Comparison of ENCODE assay signal across 10 cellular contexts in genomic region chr6:444653-445275, GRCh38. TPM values are rescaled to one million over a fixed set of nuclear protein-coding genes. Genes with fewer than 3 reads are reported as not detected.
A peak's percentile ranks its signal among the peaks of the same experiment; 100 is the strongest.
DNase-seq lines count a peak whose midpoint lies in the region; ATAC-seq, FAIRE-seq and TF ChIP-seq lines count a peak whose summit lies in the region.
"Had no signal": no experiment of that assay in that cellular context is flagged by ENCODE, and none has a peak within 500 bp of the region (broad histone marks: within the 10 kb centered on the region; RNA-seq: fewer than 3 reads in every experiment).

No MANE protein-coding gene starts in this region.

- TF ChIP-seq EP300 in HepG2 (IDR thresholded peaks at IDR 0.05; ENCODE audit: low read depth in 2 of 2, low read length in 2 of 2) (no peak), HepG2 (CRISPR knock-in tag; IDR thresholded peaks at IDR 0.05; ENCODE audit: borderline replicate concordance) (no peak), H1 (IDR thresholded peaks at IDR 0.05; ENCODE audit: borderline replicate concordance in 1 of 2, low read depth in 2 of 2, low read length in 2 of 2) (no peak)

- H3K79me1 ChIP-seq in H1 (ENCODE audit: low read depth, low read length), result no peaks in the 10 kb centered on the region
- no peaks in the 10 kb centered on the region for H3K79me1 ChIP-seq in mesendoderm (ENCODE audit: low read length)

- H3K4me2 ChIP-seq in HepG2 (ENCODE audit: low read depth, low read length) (no peak overlapping the region), H1 (ENCODE audit: insufficient read depth in 1 of 2, low read depth in 2 of 2, low read length in 2 of 2) (no peak overlapping the region), mesendoderm (ENCODE audit: low read length) (no peak overlapping the region)

- no peak overlapping the region for H3K23ac ChIP-seq in H1 (ENCODE audit: insufficient read length)
- no peak overlapping the region for H3K23ac ChIP-seq in mesendoderm (ENCODE audit: low read length)

- H3K4me1 ChIP-seq in HepG2 (ENCODE audit: insufficient read depth, low read length) (no peaks in the 10 kb centered on the region), right lobe of liver (no peaks in the 10 kb centered on the region), H1 (replicated peaks in 1 of 4; ENCODE audit: control insufficient read depth in 3 of 4, insufficient read depth in 4 of 4, low read length in 3 of 4) (peaks cover 0 to 3% (median 0%) of the 10 kb centered on the region in 4 experiments; a peak in 1 of 7 replicates), mesendoderm (ENCODE audit: control insufficient read depth, low read depth, low read length) (no peaks in the 10 kb centered on the region)

- H3K4me3 ChIP-seq in HepG2 (replicated peaks in 1 of 3; ENCODE audit: insufficient read depth in 1 of 3, low read depth in 2 of 3, low read length in 3 of 3), result no peak overlapping the region
- H3K4me3 ChIP-seq in right lobe of liver, result no peak overlapping the region
- no peak overlapping the region for H3K4me3 ChIP-seq in H1 (ENCODE audit: extremely low read depth in 1 of 4, insufficient read depth in 2 of 4, low read depth in 3 of 4, low read length in 4 of 4)
- no peak overlapping the region for H3K4me3 ChIP-seq in mesendoderm (ENCODE audit: low read length)

- H3K9ac ChIP-seq in HepG2 (ENCODE audit: insufficient read depth, low read depth, low read length) (no peak overlapping the region), H1 (replicated peaks in 1 of 4; ENCODE audit: extremely low read depth in 1 of 4, low read depth in 3 of 4, low read length in 3 of 4) (no peak overlapping the region), mesendoderm (ENCODE audit: low read length) (no peak overlapping the region)

- CTCF ChIA-PET in HepG2 (lab: Yijun Ruan, JAX; ENCODE audit: low intra/inter-chr PET ratio, low total read pairs) (no interaction called here), H1 (lab: Charles Lee; ENCODE audit: partially characterized antibody) (interaction anchor here (1.4 kb wide), 1 partner anchor 33 kb away, joined by 4 read pairs; no protein-coding TSS in a partner anchor)

- H2BK15ac ChIP-seq in H1 (ENCODE audit: low read length), result no peak overlapping the region
- H2BK15ac ChIP-seq in mesendoderm (replicated peaks; ENCODE audit: low read depth), result no peak overlapping the region

- TF ChIP-seq POLR2A in HepG2 (IDR thresholded peaks at IDR 0.05; ENCODE audit: insufficient read depth in 1 of 2, low read depth in 2 of 2, low read length in 2 of 2) (no peak), right lobe of liver (IDR thresholded peaks at IDR 0.05) (no peak), H1 (IDR thresholded peaks at IDR 0.05; ENCODE audit: control extremely low read depth in 1 of 2, low read depth in 2 of 2, low read length in 2 of 2) (no peak)

- H3K23me2 ChIP-seq in H1 (ENCODE audit: low read depth, low read length), result peaks cover 6% of the 10 kb centered on the region; the same call in 1 of the 2 replicates

- TF ChIP-seq CTCF in HepG2 (CRISPR knock-in tag; IDR thresholded peaks at IDR 0.05) (no peak), right lobe of liver (IDR thresholded peaks at IDR 0.05) (no peak), H1 (IDR thresholded peaks at IDR 0.05; ENCODE audit: control extremely low read depth in 1 of 3, insufficient read depth in 1 of 3, low read depth in 1 of 3, low read length in 3 of 3) (no peak), GM13977 (IDR thresholded peaks at IDR 0.05; ENCODE audit: extremely low read depth, insufficient read depth, missing control alignments) (no peak)

- H3K14ac ChIP-seq in H1 (ENCODE audit: insufficient read length), result no peak overlapping the region

- peaks cover 0 to 3% of the 10 kb centered on the region in 2 donors for H3K9me3 Mint-ChIP-seq in stimulated activated naive CD8-positive, alpha-beta T cell treated with anti-CD3 and anti-CD28 coated beads, Interleukin-15, amount 100 ng/mL, for 72 hours

- BruUV-seq in HepG2 (replicated peaks; lab: Mats Ljungman, UMichigan), result no TSS peak

- H4K8ac ChIP-seq in H1 (ENCODE audit: extremely low read depth, insufficient read depth, low read length) (peak overlapping the region; percentile 71; the same call in 1 of the 2 replicates), mesendoderm (ENCODE audit: low read depth, low read length) (no peak overlapping the region)

- H3K9me3 ChIP-seq in HepG2 (ENCODE audit: low read length), result no peaks in the 10 kb centered on the region
- H3K9me3 ChIP-seq in right lobe of liver, result no peaks in the 10 kb centered on the region
- peaks cover 6 to 12% of the 10 kb centered on the region in 2 experiments; a peak in 3 of 4 replicates for H3K9me3 ChIP-seq in H1 (ENCODE audit: insufficient read depth in 2 of 2, low read depth in 1 of 2, low read length in 1 of 2)

- H3K18ac ChIP-seq in H1 (ENCODE audit: extremely low read depth, low read length) (no peak overlapping the region), mesendoderm (ENCODE audit: low read length) (no peak overlapping the region)

- ATAC-seq in HepG2 (no peak), right lobe of liver (no peak), GM21825 (IDR thresholded peaks at IDR 0.05; ENCODE audit: unreplicated experiment) (no peak)
- peak; percentile 31 for ATAC-seq in stimulated activated naive CD8-positive, alpha-beta T cell treated with anti-CD3 and anti-CD28 coated beads, Interleukin-15, amount 100 ng/mL, for 72 hours

- H3K27me3 ChIP-seq in HepG2 (ENCODE audit: control insufficient read depth in 1 of 2, insufficient read depth in 2 of 2, low read length in 2 of 2) (peaks cover 6 to 74% of the 10 kb centered on the region in 2 experiments; a peak in 4 of 5 replicates), right lobe of liver (no peaks in the 10 kb centered on the region), H1 (replicated peaks in 1 of 4; ENCODE audit: control insufficient read depth in 3 of 4, extremely low read depth in 1 of 4, insufficient read depth in 3 of 4, low read length in 3 of 4) (peaks cover 0 to 1% (median 0%) of the 10 kb centered on the region in 4 experiments; a peak in 1 of 7 replicates), mesendoderm (ENCODE audit: insufficient read depth, low read length, poor library complexity) (no peaks in the 10 kb centered on the region)

- intact Hi-C loops in HepG2 (cut with micrococcal nuclease; ENCODE audit: unreplicated experiment) (no loop called here), right lobe of liver (cut with DNase I) (no loop called here)

- peaks cover 81% of the 10 kb centered on the region for H3K4me1 Mint-ChIP-seq in stimulated activated naive CD8-positive, alpha-beta T cell treated with anti-CD3 and anti-CD28 coated beads, Interleukin-15, amount 100 ng/mL, for 72 hours
- H3K4me1 Mint-ChIP-seq: mesothelial cell of epicardium had no signal

- H3K27me3 Mint-ChIP-seq in stimulated activated naive CD8-positive, alpha-beta T cell treated with anti-CD3 and anti-CD28 coated beads, Interleukin-15, amount 100 ng/mL, for 72 hours, result no peaks in the 10 kb centered on the region

- 44% methylated on average over 18 of the region's 18 CpGs for WGBS in HepG2 (ENCODE audit: low lambda C conversion rate)
- WGBS in right lobe of liver (ENCODE audit: insufficient coverage, low coverage, low lambda C conversion rate, missing lambda C conversion rate), result 82% methylated on average over 3 of the region's 18 CpGs
- WGBS in H1 (ENCODE audit: extremely low coverage in 1 of 2, insufficient coverage in 1 of 2, insufficient read length in 1 of 2, insufficient replicate concordance in 2 of 2, low coverage in 1 of 2, low lambda C conversion rate in 2 of 2, missing lambda C conversion rate in 1 of 2), 2 experiments, result 93% methylated on average over 17 of the region's 18 CpGs; no CpG with 5 or more reads in 1 of the 2 experiments
- no CpG with 5 or more reads among the region's 18 CpGs for WGBS in mesendoderm (ENCODE audit: extremely low coverage, insufficient coverage, low lambda C conversion rate)

- peak overlapping the region; percentile 75 to 80 for H3K4me3 Mint-ChIP-seq in stimulated activated naive CD8-positive, alpha-beta T cell treated with anti-CD3 and anti-CD28 coated beads, Interleukin-15, amount 100 ng/mL, for 72 hours
- H3K4me3 Mint-ChIP-seq: mesothelial cell of epicardium had no signal

- H3K27ac ChIP-seq in HepG2 (ENCODE audit: extremely low read length, insufficient read depth, low read length) (no peak overlapping the region), right lobe of liver (no peak overlapping the region), H1 (ENCODE audit: low read depth, low read length) (no peak overlapping the region), mesendoderm (ENCODE audit: low read depth, low read length) (no peak overlapping the region)

- DNase-seq in HepG2 (ENCODE audit: low spot score) (no peak), right lobe of liver (no peak), activated T-cell treated with anti-CD3 and anti-CD28 coated beads for 48 hours (ENCODE audit: low read depth) (peak; percentile 37), H1 (ENCODE audit: low read depth in 1 of 2, low spot score in 2 of 2) (no peak), mesendoderm (no peak), GM13977 (ENCODE audit: low spot score) (no peak)
- peak; percentile 58 to 60 for DNase-seq in stimulated activated naive CD8-positive, alpha-beta T cell treated with anti-CD3 and anti-CD28 coated beads, Interleukin-15, amount 100 ng/mL, for 72 hours
- DNase-seq: NCI-H2029 treated with DMSO at 0.1 percent for 48 hours had no signal

- H2BK120ac ChIP-seq in H1 (replicated peaks; ENCODE audit: low read depth, low read length), result no peak overlapping the region
- H2BK120ac ChIP-seq in mesendoderm (ENCODE audit: low read depth, low read length), result no peak overlapping the region

- H3K27ac Mint-ChIP-seq in stimulated activated naive CD8-positive, alpha-beta T cell treated with anti-CD3 and anti-CD28 coated beads, Interleukin-15, amount 100 ng/mL, for 72 hours, result peak overlapping the region; percentile 97 to 99
- H3K27ac Mint-ChIP-seq: mesothelial cell of epicardium had no signal

- POLR2A ChIA-PET in HepG2 (lab: Yijun Ruan, JAX) (no interaction called here), H1 (lab: Charles Lee; ENCODE audit: partially characterized antibody) (interaction anchor here (0.9 to 1.0 kb wide), 2 partner anchors 10 to 152 kb away, joined by 3 read pairs; partner anchors contain the start of gene DUSP22)

- no peaks in the 10 kb centered on the region for H3K79me2 ChIP-seq in HepG2 (ENCODE audit: insufficient read depth, low read length)
- no peaks in the 10 kb centered on the region for H3K79me2 ChIP-seq in H1 (ENCODE audit: control insufficient read depth in 1 of 2, insufficient read depth in 2 of 2, low read length in 2 of 2)
- no peaks in the 10 kb centered on the region for H3K79me2 ChIP-seq in mesendoderm (ENCODE audit: control insufficient read depth, insufficient read depth, low read length)

- no peak for FAIRE-seq in HepG2 (lab: Jason Lieb, UNC)
- no peak for FAIRE-seq in H1 (lab: Jason Lieb, UNC)

- H2BK5ac ChIP-seq in H1 (ENCODE audit: low read depth, low read length) (no peak overlapping the region), mesendoderm (ENCODE audit: low read length) (no peak overlapping the region)

- H3K4ac ChIP-seq in H1 (replicated peaks; ENCODE audit: insufficient read length, low read depth, low read length), result no peak overlapping the region
- no peak overlapping the region for H3K4ac ChIP-seq in mesendoderm (ENCODE audit: low read depth, low read length)

- H3K36me3 ChIP-seq in HepG2 (replicated peaks in 1 of 2; ENCODE audit: control insufficient read depth in 1 of 2, insufficient read depth in 2 of 2, low read length in 2 of 2) (no peaks in the 10 kb centered on the region), right lobe of liver (no peaks in the 10 kb centered on the region), H1 (ENCODE audit: control insufficient read depth in 2 of 4, insufficient read depth in 4 of 4, low read length in 3 of 4) (no peaks in the 10 kb centered on the region), mesendoderm (ENCODE audit: control insufficient read depth, insufficient read depth, low read length) (no peaks in the 10 kb centered on the region)

- H2BK20ac ChIP-seq in H1 (ENCODE audit: low read length), result no peak overlapping the region

- no peak overlapping the region for H4K91ac ChIP-seq in H1 (replicated peaks; ENCODE audit: insufficient read length, low read length)

- H2BK12ac ChIP-seq in H1 (ENCODE audit: low read depth, low read length), result no peak overlapping the region

- no peak for TF ChIP-seq RAD21 in HepG2 (CRISPR knock-in tag; IDR thresholded peaks at IDR 0.05)
- TF ChIP-seq RAD21 in H1 (IDR thresholded peaks at IDR 0.05 in 1 of 2, conservative IDR thresholded peaks at IDR 0.05 in 1 of 2; ENCODE audit: low read depth in 2 of 2, low read length in 2 of 2), result no peak

- no peak overlapping the region for H4K5ac ChIP-seq in H1 (ENCODE audit: insufficient read length, low read depth, low read length)
- H4K5ac ChIP-seq in mesendoderm (ENCODE audit: low read length), result no peak overlapping the region

- no peak overlapping the region for H3K56ac ChIP-seq in H1 (replicated peaks; ENCODE audit: insufficient read length, low read depth, low read length)
- no peak overlapping the region for H3K56ac ChIP-seq in mesendoderm (ENCODE audit: low read length)

- H2AFZ ChIP-seq in HepG2 (ENCODE audit: low read length), result no peak overlapping the region
- H2AFZ ChIP-seq in H1 (ENCODE audit: low read length), result no peak overlapping the region

- no peaks in the 10 kb centered on the region for H4K20me1 ChIP-seq in HepG2 (ENCODE audit: insufficient read depth, low read length)
- H4K20me1 ChIP-seq in H1 (replicated peaks in 1 of 2; ENCODE audit: control insufficient read depth in 1 of 2, insufficient read depth in 2 of 2, low read length in 2 of 2), result no peaks in the 10 kb centered on the region

- H2AK5ac ChIP-seq in H1 (ENCODE audit: low read depth, low read length), result no peak overlapping the region
- no peak overlapping the region for H2AK5ac ChIP-seq in mesendoderm (ENCODE audit: low read length)

- in situ Hi-C loops in HepG2 (cut with HindIII; ENCODE audit: extremely low pct_ligation_motif_present, low pct_unique_long_range_greater_than_20kb), result no loop called here
- in situ Hi-C loops in GM13977 (cut with MboI; ENCODE audit: low pct_unique_long_range_greater_than_20kb, low sequenced_read_pairs, unreplicated experiment), result no loop called here

RNA-seq across cellular contexts. Expression of gene IRF4, which starts 53.2 kb away (rescaled TPM):
- total RNA-seq in HepG2 (2016; rRNA removed; fragmentation: Illumina TruSeq; extraction: Trizol) (0.07 and 0.09 TPM in 2 replicates), right lobe of liver (1 to 10 TPM in 4 of 6 experiments, under 1 TPM in 2; 0.24 to 5.0 (median 1.6) TPM)
- total RNA-seq in HepG2 (2016; cell fraction: cytosol; rRNA removed; fragmentation: Illumina TruSeq; extraction: Trizol; ENCODE audit: low read depth), result not detected in 2 replicates
- total RNA-seq in HepG2 (2016; cell fraction: insoluble cytoplasmic fraction; rRNA removed; fragmentation: Illumina TruSeq; extraction: Trizol), result 0.06 and 0.13 TPM in 2 replicates
- 0.19 and 0.21 TPM in 2 replicates for total RNA-seq in HepG2 (2016; cell fraction: membrane; rRNA removed; fragmentation: Illumina TruSeq; extraction: Trizol)
- total RNA-seq in HepG2 (2016; cell fraction: nucleus; rRNA removed; fragmentation: Illumina TruSeq; extraction: Trizol), result 0.09 TPM in 1 of 2 replicates, not detected in the other
- polyA plus RNA-seq in HepG2 (2011; rRNA removed) (0.07 TPM in 2 replicates), H1 (2011; rRNA removed) (0.77 and 1.1 TPM in 2 replicates)
- polyA plus RNA-seq in HepG2 (2011; cell fraction: cytosol; rRNA removed), result 0.04 and 0.24 TPM in 2 replicates
- polyA plus RNA-seq in HepG2 (2011; cell fraction: nucleus; rRNA removed), result 0.16 and 0.51 TPM in 2 replicates
- 0.04 and 0.11 TPM in 2 replicates for polyA plus RNA-seq in HepG2 (2012)
- polyA plus RNA-seq in HepG2 (2016; cell fraction: cytosol; fragmentation: Illumina TruSeq; extraction: Trizol; ENCODE audit: low read depth), result not detected in 2 replicates
- 0.09 and 0.10 TPM in 2 replicates for polyA plus RNA-seq in HepG2 (2016; cell fraction: insoluble cytoplasmic fraction; fragmentation: Illumina TruSeq; extraction: Trizol; ENCODE audit: low read depth)
- polyA plus RNA-seq in HepG2 (2016; cell fraction: membrane; fragmentation: Illumina TruSeq; extraction: Trizol; ENCODE audit: low read depth), result 0.03 and 0.05 TPM in 2 replicates
- polyA plus RNA-seq in HepG2 (2016; cell fraction: nucleus; fragmentation: Illumina TruSeq; extraction: Trizol; ENCODE audit: insufficient read depth, low read depth), result 0.11 and 0.30 TPM in 2 replicates
- 0.72 TPM in 1 of 2 replicates, not detected in the other for polyA minus RNA-seq in HepG2 (2011; rRNA and poly(A)+ RNA removed; ENCODE audit: low replicate concordance)
- polyA minus RNA-seq in HepG2 (2011; cell fraction: cytosol; rRNA and poly(A)+ RNA removed), result not detected in 2 replicates
- polyA minus RNA-seq in HepG2 (2011; cell fraction: nucleus; rRNA and poly(A)+ RNA removed), result 0.12 and 0.13 TPM in 2 replicates
- total RNA-seq in H1 (2021; fragmentation: NEBNext Ultra II Directional; extraction: Animal tissue kit (Norgen Biotek cat#: 25700)), result 2.1 and 4.2 TPM in 2 replicates
- polyA plus RNA-seq in H1 (2011; cell fraction: cytosol; rRNA removed), result 1.3 TPM
- 1.2 TPM for polyA plus RNA-seq in H1 (2011; cell fraction: nucleus; rRNA removed)
- 0.66 to 1.7 TPM (median 1.0 TPM) in 4 replicates for polyA plus RNA-seq in H1 (2012, experiment 1 of 2)
- 0.33 TPM for polyA plus RNA-seq in H1 (2012, experiment 2 of 2)
- 0.53 TPM for polyA plus RNA-seq in H1 (2013, experiment 1 of 2)
- 0.85 TPM for polyA plus RNA-seq in H1 (2013, experiment 2 of 2)
- polyA minus RNA-seq in H1 (2011; rRNA and poly(A)+ RNA removed), result 0.91 and 4.9 TPM in 2 replicates
- 1.1 TPM for polyA minus RNA-seq in H1 (2011; cell fraction: cytosol; rRNA and poly(A)+ RNA removed)
- polyA minus RNA-seq in H1 (2011; cell fraction: nucleus; rRNA and poly(A)+ RNA removed), result 2.2 TPM
- polyA plus RNA-seq in mesendoderm (2013, experiment 1 of 2), result 0.91 TPM
- 1.1 TPM for polyA plus RNA-seq in mesendoderm (2013, experiment 2 of 2)
- total RNA-seq: mesothelial cell of epicardium had no signal

Comparison
In these comparisons a context has a peak if more than half of its experiments do, and no peak if none do; other contexts are left out.
1. DNase-seq: peak in activated T-cell treated with anti-CD3 and anti-CD28 coated beads for 48 hours (single experiment) and stimulated activated naive CD8-positive, alpha-beta T cell treated with anti-CD3 and anti-CD28 coated beads, Interleukin-15, amount 100 ng/mL, for 72 hours (2 of 2); none in HepG2 (single experiment), right lobe of liver (0 of 3), H1 (0 of 2), mesendoderm (single experiment) and GM13977 (single experiment).